Comparison of ENCODE assay signal across 29 cellular contexts in the genomic region with DNA sequence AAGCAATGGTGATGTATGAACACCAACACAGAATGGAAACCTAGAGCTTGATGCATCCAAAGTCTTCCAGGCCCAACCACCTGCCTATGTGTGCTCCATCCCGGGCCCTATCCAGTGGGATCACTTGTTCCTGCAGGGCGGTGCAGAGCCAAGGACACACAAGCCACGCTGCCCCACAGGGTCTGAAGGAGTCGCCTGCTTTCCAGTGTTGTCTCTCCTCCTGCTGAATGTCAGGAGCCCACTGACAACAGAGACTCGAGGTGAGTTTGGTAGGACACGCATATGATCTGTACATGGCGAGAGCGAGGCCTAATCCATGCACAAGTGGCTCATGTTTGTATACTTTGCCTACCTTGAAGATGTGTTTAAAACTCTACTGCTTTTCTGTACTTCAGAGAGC.
"Had no signal": no experiment of that assay in that cellular context is flagged by ENCODE, and none has a peak within 500 bp of the region (broad histone marks: within the 10 kb centered on the region; RNA-seq: fewer than 3 reads in every experiment).

No MANE protein-coding gene starts in this region.

- H3K27ac Mint-ChIP-seq: activated CD4-positive, alpha-beta T cell treated with anti-CD3 and anti-CD28 coated beads, Interleukin-2, amount 10 ng/mL, durations not matched to agents 7 days and 5 days; activated CD8-positive, alpha-beta T cell treated with anti-CD3 and anti-CD28 coated beads for 36 hours; activated naive CD8-positive, alpha-beta T cell; activated T-helper 17 cell treated with anti-CD3 and anti-CD28 coated beads, Interleukin-2, amount 50 U/mL, for 72 hours; dendritic cell treated with granulocyte-macrophage colony-stimulating factor and Interleukin-4, amounts not matched to agents 40 ng/mL and 50 ng/mL, for 4 days; effector memory CD8-positive, alpha-beta T cell had no signal

- H3K27ac ChIP-seq: body of pancreas, cardiac muscle cell, coronary artery, esophagus squamous epithelium had no signal

- H3K9me3 Mint-ChIP-seq: activated CD4-positive, alpha-beta T cell treated with anti-CD3 and anti-CD28 coated beads, Interleukin-2, amount 10 ng/mL, durations not matched to agents 7 days and 5 days; activated CD8-positive, alpha-beta T cell treated with anti-CD3 and anti-CD28 coated beads for 36 hours; activated T-cell treated with anti-CD3 and anti-CD28 coated beads, Interleukin-2, amount 50 U/mL, for 4 hours; activated T-helper 17 cell treated with anti-CD3 and anti-CD28 coated beads, Interleukin-2, amount 50 U/mL, for 72 hours; dendritic cell treated with granulocyte-macrophage colony-stimulating factor and Interleukin-4, amounts not matched to agents 40 ng/mL and 50 ng/mL, for 4 days; effector memory CD8-positive, alpha-beta T cell had no signal

- DNase-seq: activated CD4-positive, alpha-beta T cell treated with anti-CD3 and anti-CD28 coated beads for 1 hour; activated CD4-positive, alpha-beta T cell treated with anti-CD3 and anti-CD28 coated beads for 4 hours; activated CD4-positive, alpha-beta T cell treated with anti-CD3 and anti-CD28 coated beads, Interleukin-2, amount 10 ng/mL, durations not matched to agents 7 days and 5 days; activated CD4-positive, alpha-beta T cell treated with anti-CD3 and anti-CD28 coated beads, Interleukin-2, amount 50 U/mL, for 4 hours; activated CD4-positive, CD25-positive, alpha-beta regulatory T cell; activated CD8-positive, alpha-beta memory T cell treated with anti-CD3 and anti-CD28 coated beads for 24 hours; activated CD8-positive, alpha-beta T cell treated with anti-CD3 and anti-CD28 coated beads for 36 hours; activated effector memory CD4-positive, alpha-beta T cell treated with Interleukin-2 at 50 U/mL for 16 hours; activated gamma-delta T cell treated with Interleukin-2 at 50 U/mL for 16 hours; activated naive CD4-positive, alpha-beta T cell treated with anti-CD3 and anti-CD28 coated beads, Interleukin-2, amount 50 U/mL, for 16 hours; activated naive CD4-positive, alpha-beta T cell treated with Interleukin-2 at 50 U/mL for 16 hours; activated T-cell treated with anti-CD3 and anti-CD28 coated beads, Interleukin-2, amount 50 U/mL, for 4 hours; amniotic stem cell; anterior cingulate cortex; body of pancreas; central memory CD4-positive, alpha-beta T cell; cerebellar nuclear complex; dorsolateral prefrontal cortex; effector memory CD8-positive, alpha-beta T cell; erythroblast; esophagus squamous epithelium; foreskin melanocyte; head of caudate nucleus; T-helper 2 cell had no signal

- H3K4me1 ChIP-seq: body of pancreas had no signal

- H3K27me3 Mint-ChIP-seq: activated naive CD8-positive, alpha-beta T cell had no signal

- H3K9me3 ChIP-seq: body of pancreas, esophagus squamous epithelium had no signal

- H3K36me3 ChIP-seq: cardiac muscle cell, esophagus squamous epithelium had no signal

- H3K4me3 Mint-ChIP-seq: activated CD4-positive, alpha-beta T cell treated with anti-CD3 and anti-CD28 coated beads, Interleukin-2, amount 10 ng/mL, durations not matched to agents 7 days and 5 days; activated CD8-positive, alpha-beta T cell treated with anti-CD3 and anti-CD28 coated beads for 36 hours; activated naive CD8-positive, alpha-beta T cell; activated T-cell treated with anti-CD3 and anti-CD28 coated beads, Interleukin-2, amount 50 U/mL, for 4 hours; activated T-helper 17 cell treated with anti-CD3 and anti-CD28 coated beads, Interleukin-2, amount 50 U/mL, for 72 hours; dendritic cell treated with granulocyte-macrophage colony-stimulating factor and Interleukin-4, amounts not matched to agents 40 ng/mL and 50 ng/mL, for 4 days; effector memory CD8-positive, alpha-beta T cell had no signal

- H3K4me3 ChIP-seq: body of pancreas, cardiac muscle cell, coronary artery, dorsolateral prefrontal cortex, esophagus squamous epithelium had no signal

- ATAC-seq: activated CD8-positive, alpha-beta T cell treated with anti-CD3 and anti-CD28 coated beads for 36 hours; activated T-cell treated with anti-CD3 and anti-CD28 coated beads, Interleukin-2, amount 50 U/mL, for 4 hours; activated T-helper 17 cell treated with anti-CD3 and anti-CD28 coated beads, Interleukin-2, amount 50 U/mL, for 72 hours; body of pancreas; effector memory CD8-positive, alpha-beta T cell had no signal

- H3K36me3 Mint-ChIP-seq: activated naive CD8-positive, alpha-beta T cell had no signal

- H3K27me3 ChIP-seq: body of pancreas, cardiac muscle cell, dorsolateral prefrontal cortex, esophagus squamous epithelium had no signal
